In the genomic region with DNA sequence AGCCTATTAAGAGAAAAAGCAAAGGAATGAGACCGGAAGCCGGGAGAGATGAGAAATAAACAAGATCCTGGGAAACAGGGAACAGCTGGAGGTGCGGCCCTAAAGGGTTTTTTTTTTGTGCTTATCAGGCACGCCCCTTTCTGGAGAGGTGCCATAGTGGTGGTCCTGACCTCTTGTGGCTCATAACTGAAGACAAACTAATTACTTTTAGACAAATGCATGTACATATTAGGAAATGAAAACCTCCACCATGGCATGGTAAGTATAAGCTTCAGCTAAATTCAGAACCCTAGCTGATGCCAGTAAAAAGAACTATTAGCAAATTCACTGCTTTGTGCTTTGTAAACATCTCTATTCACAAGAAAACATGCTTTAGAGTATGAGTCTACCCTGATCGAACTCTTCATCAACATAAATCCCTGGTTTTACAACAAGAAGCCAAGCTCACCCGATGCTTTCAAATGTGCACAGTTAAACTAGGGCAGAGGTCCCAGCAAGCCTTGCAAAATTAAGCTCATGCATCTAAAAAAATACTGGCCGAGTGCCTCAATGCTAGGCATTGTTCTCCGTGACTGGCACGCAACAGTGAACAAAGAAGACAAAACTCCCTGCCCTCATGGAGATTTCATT, we compare ENCODE assay signal across 13 cellular contexts.
DNase-seq lines count a peak whose midpoint lies in the region; ATAC-seq and TF ChIP-seq lines count a peak whose summit lies in the region.
"Had no signal": no experiment of that assay in that cellular context is flagged by ENCODE, and none has a peak within 500 bp of the region (broad histone marks: within the 10 kb centered on the region; RNA-seq: fewer than 3 reads in every experiment).

No MANE protein-coding gene starts in this region.

- H3K27ac ChIP-seq in naive thymus-derived CD4-positive, alpha-beta T cell (ENCODE audit: low read depth, low read length), result no peak overlapping the region

- peaks cover 0 to 18% of the 10 kb centered on the region in 2 donors for H3K4me1 ChIP-seq in naive thymus-derived CD4-positive, alpha-beta T cell (ENCODE audit: control insufficient read depth in 2 of 2, insufficient read depth in 2 of 2, low read length in 2 of 2)

- POLR2A ChIA-PET in naive thymus-derived CD4-positive, alpha-beta T cell (lab: Charles Lee), result interaction anchor here (1.1 kb wide), 1 partner anchor 54 kb away, joined by 4 read pairs; no protein-coding TSS in a partner anchor

- peaks cover 0 to 10% (median 5%) of the 10 kb centered on the region in 3 experiments for H3K36me3 ChIP-seq in naive thymus-derived CD4-positive, alpha-beta T cell (ENCODE audit: control insufficient read depth in 2 of 3, insufficient read depth in 3 of 3, low read length in 3 of 3)

- intact Hi-C loops in CD14-positive monocyte (cut with micrococcal nuclease), result loop anchor here (10.0 kb wide), 2 partner anchors 51 to 231 kb away; no protein-coding TSS in a partner anchor
- intact Hi-C loops in naive thymus-derived CD4-positive, alpha-beta T cell (cut with micrococcal nuclease), result no loop called here
- intact Hi-C loops in lower leg skin (cut with DNase I; ENCODE audit: low total_unique reads), result no loop called here

- no peak overlapping the region for H3K4me3 ChIP-seq in cardiac fibroblast (replicated peaks in 1 of 2; ENCODE audit: low read depth in 2 of 2, low read length in 2 of 2)
- H3K4me3 ChIP-seq in naive thymus-derived CD4-positive, alpha-beta T cell (ENCODE audit: low read length), result no peak overlapping the region
- no peak overlapping the region for H3K4me3 ChIP-seq in lower leg skin (ENCODE audit: low read depth, poor library complexity, severe bottlenecking)

- 58 to 63% methylated on average over 9 of the region's 9 CpGs for WGBS in lower leg skin, 2 donors

- no peaks in the 10 kb centered on the region for H3K9me3 ChIP-seq in naive thymus-derived CD4-positive, alpha-beta T cell (ENCODE audit: control insufficient read depth in 2 of 3, low read length in 3 of 3)

- H3K36me3 Mint-ChIP-seq in CD14-positive monocyte, result peaks cover 14 to 21% of the 10 kb centered on the region in 2 donors
- H3K36me3 Mint-ChIP-seq in HFFc6 (ENCODE audit: low read depth), result peaks cover 21% of the 10 kb centered on the region
- H3K36me3 Mint-ChIP-seq in naive thymus-derived CD4-positive, alpha-beta T cell, result peaks cover 5 to 14% (median 6%) of the 10 kb centered on the region in 5 donors

- TF ChIP-seq CTCF in CD14-positive monocyte (IDR thresholded peaks at IDR 0.05) (no peak), HFFc6 (IDR thresholded peaks at IDR 0.05) (no peak; the same call in 1 of the 2 replicates), cardiac fibroblast (IDR thresholded peaks at IDR 0.05; ENCODE audit: low read depth, low read length) (no peak), lower leg skin (IDR thresholded peaks at IDR 0.05) (no peak)

- TF ChIP-seq POLR2A in lower leg skin (IDR thresholded peaks at IDR 0.05), result no peak

- CTCF ChIA-PET in naive thymus-derived CD4-positive, alpha-beta T cell (lab: Charles Lee), result interaction anchor here (0.6 to 0.7 kb wide), 2 partner anchors 68 to 214 kb away, joined by 3 read pairs; no protein-coding TSS in a partner anchor

- DNase-seq in CD14-positive monocyte (ENCODE audit: low spot score) (no peak), HFFc6 (no peak), cardiac fibroblast (ENCODE audit: low read depth in 2 of 2) (peak; percentile 49 to 59), DMS153 (lab: John Stamatoyannopoulos, UW) (no peak), lower leg skin (ENCODE audit: low spot score in 2 of 2) (no peak), kidney tubule cell (ENCODE audit: low spot score) (no peak)
- DNase-seq in naive thymus-derived CD4-positive, alpha-beta T cell, result no peak
- DNase-seq: activated B cell treated with CpG ODN at 0.5 μM for 24 hours, DMS79, NCI-H1092 had no signal

- H3K4me1 Mint-ChIP-seq in CD14-positive monocyte, result peaks cover 64% of the 10 kb centered on the region
- peaks cover 73% of the 10 kb centered on the region for H3K4me1 Mint-ChIP-seq in HFFc6 (ENCODE audit: low read depth)
- H3K4me1 Mint-ChIP-seq in naive thymus-derived CD4-positive, alpha-beta T cell, result peaks cover 39 to 60% (median 49%) of the 10 kb centered on the region in 7 donors

- H3K27me3 Mint-ChIP-seq in CD14-positive monocyte (ENCODE audit: low read depth in 3 of 3), result peaks cover 0 to 2% (median 0%) of the 10 kb centered on the region in 3 donors
- peaks cover 4% of the 10 kb centered on the region; the same call in 1 of the 2 replicates for H3K27me3 Mint-ChIP-seq in HFFc6 (ENCODE audit: insufficient read depth)
- H3K27me3 Mint-ChIP-seq in naive thymus-derived CD4-positive, alpha-beta T cell, result no peaks in the 10 kb centered on the region
- H3K27me3 Mint-ChIP-seq: activated B cell treated with CpG ODN at 0.5 μM for 24 hours; activated naive CD4-positive, alpha-beta T cell treated with anti-CD3 and anti-CD28 coated beads, Interleukin-2, amount 50 U/mL, for 24 hours had no signal

- H3K9me3 Mint-ChIP-seq in CD14-positive monocyte, result peaks cover 0 to 2% (median 0%) of the 10 kb centered on the region in 7 donors
- H3K9me3 Mint-ChIP-seq in HFFc6, result no peaks in the 10 kb centered on the region
- peaks cover 0 to 1% (median 0%) of the 10 kb centered on the region in 11 donors for H3K9me3 Mint-ChIP-seq in naive thymus-derived CD4-positive, alpha-beta T cell
- H3K9me3 Mint-ChIP-seq: activated B cell treated with CpG ODN at 0.5 μM for 24 hours; activated naive CD4-positive, alpha-beta T cell treated with anti-CD3 and anti-CD28 coated beads, Interleukin-2, amount 50 U/mL, for 24 hours had no signal

- ATAC-seq in naive thymus-derived CD4-positive, alpha-beta T cell, result no peak
- ATAC-seq in GM18498 (IDR thresholded peaks at IDR 0.05; ENCODE audit: unreplicated experiment), result no peak
- ATAC-seq: left lobe of liver had no signal

- no peaks in the 10 kb centered on the region for H3K27me3 ChIP-seq in naive thymus-derived CD4-positive, alpha-beta T cell (ENCODE audit: control insufficient read depth in 2 of 2, insufficient read depth in 2 of 2, low read length in 2 of 2)

- H3K4me3 Mint-ChIP-seq in CD14-positive monocyte (no peak overlapping the region), HFFc6 (peak overlapping the region; percentile 68)
- no peak overlapping the region for H3K4me3 Mint-ChIP-seq in naive thymus-derived CD4-positive, alpha-beta T cell
- H3K4me3 Mint-ChIP-seq: activated B cell treated with CpG ODN at 0.5 μM for 24 hours; activated naive CD4-positive, alpha-beta T cell treated with anti-CD3 and anti-CD28 coated beads, Interleukin-2, amount 50 U/mL, for 24 hours had no signal

- H3K27ac Mint-ChIP-seq in CD14-positive monocyte (peak overlapping the region in 6 of 7 donors; percentile 16 to 100 (median 62)), HFFc6 (peak overlapping the region; percentile 89)
- peak overlapping the region in 5 of 9 donors; percentile 9 to 77 (median 67) for H3K27ac Mint-ChIP-seq in naive thymus-derived CD4-positive, alpha-beta T cell
- H3K27ac Mint-ChIP-seq: activated B cell treated with CpG ODN at 0.5 μM for 24 hours had no signal

Comparison
In these comparisons a context has a peak if more than half of its experiments do, and no peak if none do; other contexts are left out.
1. DNase-seq: peak in cardiac fibroblast (2 of 2); none in CD14-positive monocyte (single experiment), HFFc6 (single experiment), naive thymus-derived CD4-positive, alpha-beta T cell (0 of 9), DMS153 (single experiment), lower leg skin (0 of 2) and kidney tubule cell (single experiment).
2. intact Hi-C loops: an anchor here in CD14-positive monocyte (10.0 kb wide); none called in naive thymus-derived CD4-positive, alpha-beta T cell and lower leg skin.
3. Peak in every context shown above with its lines, with median percentiles within 50 percentile points of each other: H3K27ac Mint-ChIP-seq.